15 cellular contexts compared by ENCODE assay signal in genomic region chr22:25395468-25395867, GRCh38.
"Had no signal": no experiment of that assay in that cellular context is flagged by ENCODE, and none has a peak within 500 bp of the region (broad histone marks: within the 10 kb centered on the region; RNA-seq: fewer than 3 reads in every experiment).

No MANE protein-coding gene starts in this region.

- DNase-seq: activated B cell treated with CpG ODN at 0.5 μM for 24 hours; activated CD4-positive, alpha-beta memory T cell treated with anti-CD3 and anti-CD28 coated beads for 36 hours; activated CD4-positive, alpha-beta T cell treated with anti-CD3 and anti-CD28 coated beads for 4 hours; activated T-cell treated with anti-CD3 and anti-CD28 coated beads for 4 hours; dermis blood vessel endothelial cell; foreskin keratinocyte; hypothalamus; mesenchymal stem cell; mucosa of descending colon; naive B cell; stimulated activated naive CD8-positive, alpha-beta T cell treated with anti-CD3 and anti-CD28 coated beads, Interleukin-15, amount 100 ng/mL, for 72 hours had no signal

- H3K27ac ChIP-seq: cardiac muscle cell, foreskin keratinocyte, skin epidermis, suprapubic skin had no signal

- H3K4me3 ChIP-seq: cardiac muscle cell, mucosa of descending colon, skin epidermis, suprapubic skin had no signal

- H3K9me3 ChIP-seq: mucosa of descending colon, suprapubic skin had no signal

- H3K36me3 ChIP-seq: cardiac muscle cell, suprapubic skin had no signal

- H3K4me1 ChIP-seq: foreskin keratinocyte had no signal

- ATAC-seq: foreskin keratinocyte; mucosa of descending colon; right cardiac atrium; stimulated activated naive CD8-positive, alpha-beta T cell treated with anti-CD3 and anti-CD28 coated beads, Interleukin-15, amount 100 ng/mL, for 72 hours had no signal

- H3K27me3 ChIP-seq: cardiac muscle cell, foreskin keratinocyte, suprapubic skin had no signal
